In genomic region chr5:93578179-93578812, GRCh38 we compare ENCODE assay signal across 10 cellular contexts. TPM values are rescaled to one million over a fixed set of nuclear protein-coding genes. Genes with fewer than 3 reads are reported as not detected.
DNase-seq lines count a peak whose midpoint lies in the region; ATAC-seq and TF ChIP-seq lines count a peak whose summit lies in the region.
"Had no signal": no experiment of that assay in that cellular context is flagged by ENCODE, and none has a peak within 500 bp of the region (broad histone marks: within the 10 kb centered on the region; RNA-seq: fewer than 3 reads in every experiment).

No MANE protein-coding gene starts in this region.

- H3K9ac ChIP-seq in adipocyte (ENCODE audit: low read length) (peak overlapping the region; percentile 79), iPS-20b (ENCODE audit: low read depth, low read length) (no peak overlapping the region), skeletal muscle satellite cell (ENCODE audit: low read depth, low read length) (peak overlapping the region; percentile 80)

- TF ChIP-seq CTCF in GM20000 (IDR thresholded peaks at IDR 0.05; ENCODE audit: extremely low read depth, missing control alignments) (no peak), WERI-Rb-1 (IDR thresholded peaks at IDR 0.05; ENCODE audit: low read depth, low read length) (no peak)

- no peak for ATAC-seq in HG02884 (IDR thresholded peaks at IDR 0.05; ENCODE audit: unreplicated experiment)

- DNase-seq in GM20000 (ENCODE audit: low spot score) (peak; percentile 10), adipocyte (ENCODE audit: low read depth) (no peak), 8988T (no peak), WERI-Rb-1 (no peak)
- DNase-seq in activated CD4-positive, CD25-positive, alpha-beta regulatory T cell (lab: John Stamatoyannopoulos, UW) = no peak
- DNase-seq: activated CD4-positive, CD25-positive, alpha-beta regulatory T cell treated with anti-CD3 and anti-CD28 coated beads, Interleukin-2, amount 50 U/mL, for 72 hours; NK-92 treated with Interleukin-12 subunit alpha and Interleukin-12 subunit beta, amount 100 ng/mL, for 24 hours had no signal

- peak overlapping the region; percentile 96 for H3K4me2 ChIP-seq in skeletal muscle satellite cell (ENCODE audit: low read length)

- H3K4me1 ChIP-seq in adipocyte (ENCODE audit: control insufficient read depth, insufficient read depth, low read length) = peaks cover 4% of the 10 kb centered on the region
- H3K4me1 ChIP-seq in iPS-20b (ENCODE audit: insufficient read depth, low read length) = peaks cover 8% of the 10 kb centered on the region; the same call in 1 of the 2 replicates
- H3K4me1 ChIP-seq in skeletal muscle satellite cell (ENCODE audit: control insufficient read depth, insufficient read depth, low read length) = peaks cover 24% of the 10 kb centered on the region

- no peaks in the 10 kb centered on the region for H3K27me3 ChIP-seq in adipocyte (replicated peaks; ENCODE audit: control insufficient read depth, insufficient read depth, low read length)
- peaks cover 100% of the 10 kb centered on the region for H3K27me3 ChIP-seq in iPS-20b (ENCODE audit: insufficient read depth, low read length)
- H3K27me3 ChIP-seq in skeletal muscle satellite cell (ENCODE audit: control insufficient read depth, insufficient read depth, low read length) = no peaks in the 10 kb centered on the region
- H3K27me3 ChIP-seq in WERI-Rb-1 (ENCODE audit: insufficient read depth, low read depth, severe bottlenecking) = peaks cover 32% of the 10 kb centered on the region

- H3K27ac ChIP-seq in iPS-20b (ENCODE audit: low read length) (no peak overlapping the region), WERI-Rb-1 (no peak overlapping the region)

- no peaks in the 10 kb centered on the region for H3K36me3 ChIP-seq in adipocyte (ENCODE audit: control insufficient read depth, insufficient read depth, low read length, severe bottlenecking)
- H3K36me3 ChIP-seq in iPS-20b (ENCODE audit: insufficient read depth, low read depth, low read length) = no peaks in the 10 kb centered on the region
- peaks cover 20% of the 10 kb centered on the region for H3K36me3 ChIP-seq in skeletal muscle satellite cell (ENCODE audit: insufficient read depth, low read length)
- no peaks in the 10 kb centered on the region for H3K36me3 ChIP-seq in WERI-Rb-1

- H3K9me3 ChIP-seq in adipocyte (ENCODE audit: control insufficient read depth, low read length) (no peaks in the 10 kb centered on the region), iPS-20b (ENCODE audit: insufficient read depth, low read depth, low read length) (peaks cover 8% of the 10 kb centered on the region; the same call in 1 of the 2 replicates), skeletal muscle satellite cell (replicated peaks; ENCODE audit: low read length) (no peaks in the 10 kb centered on the region), WERI-Rb-1 (ENCODE audit: severe bottlenecking) (no peaks in the 10 kb centered on the region)

- H3K4me3 ChIP-seq in adipocyte (ENCODE audit: low read length) (peak overlapping the region; percentile 84), iPS-20b (ENCODE audit: low read length) (peak overlapping the region; percentile 41), skeletal muscle satellite cell (ENCODE audit: low read length) (peak overlapping the region; percentile 95), WERI-Rb-1 (ENCODE audit: low read depth, low read length) (no peak overlapping the region)

RNA-seq across cellular contexts. Expression of gene NR2F1-AS1, which starts 2.7 kb away (rescaled TPM):
- total RNA-seq in skeletal muscle satellite cell (2012; rRNA removed) = 11.6 and 18.8 TPM in 2 replicates

RNA-seq across cellular contexts. Expression of gene NR2F1, which starts 4.7 kb away (rescaled TPM):
- total RNA-seq in skeletal muscle satellite cell (2012; rRNA removed) = 15.7 and 19.5 TPM in 2 replicates
